1 cellular context compared by ENCODE assay signal in genomic region chr3:186110975-186111974, GRCh38.
TF ChIP-seq lines count a peak whose summit lies in the region.

No MANE protein-coding gene starts in this region.

TF ChIP-seq in GM12878, 131 proteins besides CTCF, POLR2A, EP300 and RAD21 (continued from another document):
- TF ChIP-seq SMC3 (IDR thresholded peaks at IDR 0.05; ENCODE audit: borderline replicate concordance, low read length) (no peak), ELK1 (IDR thresholded peaks at IDR 0.05; ENCODE audit: low read depth, low read length) (no peak), NFIC (IDR thresholded peaks at IDR 0.05; ENCODE audit: low read depth, low read length) (peak; percentile 99), PBX3 (IDR thresholded peaks at IDR 0.05; ENCODE audit: insufficient replicate concordance, low read depth, low read length) (no peak), TCF3 (IDR thresholded peaks at IDR 0.05; ENCODE audit: borderline replicate concordance, insufficient read depth, low read depth, low read length) (no peak), HDGF (IDR thresholded peaks at IDR 0.05) (no peak), ZBTB4 (CRISPR knock-in tag; IDR thresholded peaks at IDR 0.05) (no peak), PKNOX1 (IDR thresholded peaks at IDR 0.05) (no peak), CBFB (IDR thresholded peaks at IDR 0.05; ENCODE audit: low read depth) (peak; percentile 64; the same call in 1 of the 2 replicates), ATF7 (IDR thresholded peaks at IDR 0.05; ENCODE audit: low read depth) (no peak), RB1 (IDR thresholded peaks at IDR 0.05; ENCODE audit: borderline replicate concordance) (no peak), ZNF687 (IDR thresholded peaks at IDR 0.05) (no peak), KLF5 (IDR thresholded peaks at IDR 0.05; ENCODE audit: partially characterized antibody) (no peak), ZNF384 (IDR thresholded peaks at IDR 0.05; ENCODE audit: borderline replicate concordance, low read depth, low read length) (no peak), SMAD5 (IDR thresholded peaks at IDR 0.05; ENCODE audit: low read depth) (no peak), MYB (IDR thresholded peaks at IDR 0.05; ENCODE audit: borderline replicate concordance, low read depth, low read length) (no peak), SREBF1 (IDR thresholded peaks at IDR 0.05; ENCODE audit: low read length) (no peak), IRF4 (IDR thresholded peaks at IDR 0.05; ENCODE audit: low read depth, low read length) (peak; percentile 95; the same call in 1 of the 2 replicates), EED (IDR thresholded peaks at IDR 0.05; ENCODE audit: low read depth) (peak; percentile 38; the same call in 1 of the 2 replicates), SPI1 (IDR thresholded peaks at IDR 0.05; ENCODE audit: borderline replicate concordance, insufficient read depth, low read depth, low read length) (peak; percentile 46), EGR1 (IDR thresholded peaks at IDR 0.05; ENCODE audit: borderline replicate concordance in 1 of 2, low read depth in 2 of 2, low read length in 2 of 2) (peak in 1 of 2 experiments; percentile 33; a peak in 1 of 3 replicates), BCL11A (IDR thresholded peaks at IDR 0.05; ENCODE audit: low read depth, low read length) (peak; percentile 92; the same call in 1 of the 2 replicates), RUNX3 (IDR thresholded peaks at IDR 0.05; ENCODE audit: low read length) (peak; percentile 91), ZBED1 (IDR thresholded peaks at IDR 0.05; ENCODE audit: borderline replicate concordance) (peak; percentile 51; the same call in 1 of the 2 replicates), MEF2A (IDR thresholded peaks at IDR 0.05; ENCODE audit: insufficient read depth, low read depth, low read length) (peak; percentile 91), GATAD2B (conservative IDR thresholded peaks at IDR 0.05; ENCODE audit: low read depth) (no peak), TCF7 (IDR thresholded peaks at IDR 0.05; ENCODE audit: borderline replicate concordance) (no peak), MTA3 (IDR thresholded peaks at IDR 0.05; ENCODE audit: borderline replicate concordance, low read length) (peak; percentile 94), SUPT20H (IDR thresholded peaks at IDR 0.05; ENCODE audit: borderline replicate concordance, control insufficient read depth, low read depth, low read length) (no peak), GABPA (IDR thresholded peaks at IDR 0.05; ENCODE audit: low read depth) (peak; percentile 77; the same call in 1 of the 2 replicates), ZNF207 (IDR thresholded peaks at IDR 0.05; ENCODE audit: borderline replicate concordance) (no peak)
